8 cellular contexts compared by ENCODE assay signal in genomic region chr16:89328412-89329400, GRCh38.
A peak's percentile ranks its signal among the peaks of the same experiment; 100 is the strongest.
DNase-seq lines count a peak whose midpoint lies in the region; ATAC-seq, FAIRE-seq and TF ChIP-seq lines count a peak whose summit lies in the region.
"Not testable (repeated sequence)": the region's sequence is repeated elsewhere in the genome, so short reads cannot be mapped to it uniquely, and the experiment has no call there.

No MANE protein-coding gene starts in this region.

- not testable (repeated sequence) for ATAC-seq in RWPE2 (ENCODE audit: low read depth); stimulated activated naive B cell treated with anti-CD40 and anti-IgM and Interleukin-4, amounts not matched to agents 10 μg/mL and 1 μg/mL and 100 μg/mL, for 72 hours (replicated peaks)

- H3K4me3 ChIP-seq in BLaER1; RWPE2 (ENCODE audit: severe bottlenecking); kidney (ENCODE audit: low read length in 2 of 2); neutrophil (ENCODE audit: low read depth in 1 of 2, low read length in 1 of 2): not testable (repeated sequence)

- DNase-seq in H54 (ENCODE audit: insufficient read length, low spot score) (peak; percentile 51), RWPE2 (ENCODE audit: low spot score) (peak; percentile 58), dermis blood vessel endothelial cell (peak; percentile 25), kidney (peak; percentile 62)
- DNase-seq in stimulated activated naive B cell treated with anti-CD40 and anti-IgM and Interleukin-4, amounts not matched to agents 10 μg/mL and 1 μg/mL and 100 μg/mL, for 72 hours: not testable (repeated sequence)

- not testable (repeated sequence) for TF ChIP-seq POLR2A in H54 (IDR thresholded peaks at IDR 0.05; ENCODE audit: low read depth, low read length)

- H4K20me1 ChIP-seq in BLaER1: peaks cover 100% of the 10 kb centered on the region

- peaks cover 83% of the 10 kb centered on the region for H3K4me1 Mint-ChIP-seq in activated naive CD4-positive, alpha-beta T cell treated with anti-CD3 and anti-CD28 coated beads, Interleukin-2, amount 50 U/mL, for 24 hours
- peaks cover 64 to 75% of the 10 kb centered on the region in 2 donors for H3K4me1 Mint-ChIP-seq in stimulated activated naive B cell treated with anti-CD40 and anti-IgM and Interleukin-4, amounts not matched to agents 10 μg/mL and 1 μg/mL and 100 μg/mL, for 72 hours

- not testable (repeated sequence) for H3K27me3 ChIP-seq in BLaER1; RWPE2 (ENCODE audit: insufficient read depth, poor library complexity, severe bottlenecking); neutrophil

- not testable (repeated sequence) for H3K27me3 Mint-ChIP-seq in activated naive CD4-positive, alpha-beta T cell treated with anti-CD3 and anti-CD28 coated beads, Interleukin-2, amount 50 U/mL, for 24 hours; stimulated activated naive B cell treated with anti-CD40 and anti-IgM and Interleukin-4, amounts not matched to agents 10 μg/mL and 1 μg/mL and 100 μg/mL, for 72 hours

- H3K36me3 ChIP-seq in BLaER1 (peaks cover 36% of the 10 kb centered on the region), RWPE2 (ENCODE audit: low read depth) (peaks cover 23% of the 10 kb centered on the region)
- H3K36me3 ChIP-seq in kidney (ENCODE audit: control insufficient read depth in 1 of 2, insufficient read depth in 2 of 2, low read length in 2 of 2); neutrophil: not testable (repeated sequence)

- not testable (repeated sequence) for H3K9me3 Mint-ChIP-seq in activated naive CD4-positive, alpha-beta T cell treated with anti-CD3 and anti-CD28 coated beads, Interleukin-2, amount 50 U/mL, for 24 hours; stimulated activated naive B cell treated with anti-CD40 and anti-IgM and Interleukin-4, amounts not matched to agents 10 μg/mL and 1 μg/mL and 100 μg/mL, for 72 hours

- H3K4me1 ChIP-seq in BLaER1: peaks cover 100% of the 10 kb centered on the region
- peaks cover 70% of the 10 kb centered on the region for H3K4me1 ChIP-seq in RWPE2 (ENCODE audit: insufficient read depth, poor library complexity, severe bottlenecking)
- peaks cover 21 to 23% of the 10 kb centered on the region in 2 donors for H3K4me1 ChIP-seq in kidney (ENCODE audit: control insufficient read depth in 1 of 2, insufficient read depth in 1 of 2, low read depth in 1 of 2, low read length in 2 of 2)
- H3K4me1 ChIP-seq in neutrophil (ENCODE audit: control insufficient read depth in 1 of 2, insufficient read depth in 1 of 2, low read depth in 1 of 2, low read length in 1 of 2): peaks cover 51 to 52% of the 10 kb centered on the region in 2 experiments

- H3K27ac ChIP-seq in BLaER1 (0 out of 2 replicates have a peak overlapping the region, but pooled peaks have one; percentile 12), RWPE2 (ENCODE audit: poor library complexity, severe bottlenecking) (peak overlapping the region; percentile 98), neutrophil (peak overlapping the region; percentile 98)
- H3K27ac ChIP-seq in kidney (ENCODE audit: low read depth in 2 of 2, low read length in 2 of 2): not testable (repeated sequence)

- not testable (repeated sequence) for TF ChIP-seq CTCF in RWPE2 (IDR thresholded peaks at IDR 0.05; ENCODE audit: poor library complexity, severe bottlenecking); kidney (IDR thresholded peaks at IDR 0.05; ENCODE audit: borderline replicate concordance, extremely low read depth, insufficient read depth); neutrophil (IDR thresholded peaks at IDR 0.05)

- H3K9ac ChIP-seq in BLaER1; kidney (ENCODE audit: low read length in 2 of 2): not testable (repeated sequence)

- peak overlapping the region; percentile 33 for H3K4me3 Mint-ChIP-seq in activated naive CD4-positive, alpha-beta T cell treated with anti-CD3 and anti-CD28 coated beads, Interleukin-2, amount 50 U/mL, for 24 hours
- not testable (repeated sequence) for H3K4me3 Mint-ChIP-seq in stimulated activated naive B cell treated with anti-CD40 and anti-IgM and Interleukin-4, amounts not matched to agents 10 μg/mL and 1 μg/mL and 100 μg/mL, for 72 hours

- not testable (repeated sequence) for H3K9me3 ChIP-seq in BLaER1; RWPE2 (ENCODE audit: severe bottlenecking); kidney (ENCODE audit: control insufficient read depth in 1 of 2, low read length in 2 of 2); neutrophil

- FAIRE-seq in H54 (lab: Jason Lieb, UNC); kidney (lab: Jason Lieb, UNC): not testable (repeated sequence)

- intact Hi-C loops in kidney (cut with DNase I): not testable (repeated sequence)

- H3K36me3 Mint-ChIP-seq in activated naive CD4-positive, alpha-beta T cell treated with anti-CD3 and anti-CD28 coated beads, Interleukin-2, amount 50 U/mL, for 24 hours: not testable (repeated sequence)
- H3K36me3 Mint-ChIP-seq in stimulated activated naive B cell treated with anti-CD40 and anti-IgM and Interleukin-4, amounts not matched to agents 10 μg/mL and 1 μg/mL and 100 μg/mL, for 72 hours: peaks cover 16 to 25% of the 10 kb centered on the region in 2 donors

- H3K27ac Mint-ChIP-seq in activated naive CD4-positive, alpha-beta T cell treated with anti-CD3 and anti-CD28 coated beads, Interleukin-2, amount 50 U/mL, for 24 hours: peak overlapping the region; percentile 57
- H3K27ac Mint-ChIP-seq in stimulated activated naive B cell treated with anti-CD40 and anti-IgM and Interleukin-4, amounts not matched to agents 10 μg/mL and 1 μg/mL and 100 μg/mL, for 72 hours: peak overlapping the region; percentile 37

- peak overlapping the region; percentile 47 for H3K4me2 ChIP-seq in BLaER1
